20 cellular contexts compared by ENCODE assay signal in genomic region chr4:166198921-166199320, GRCh38.
DNase-seq lines count a peak whose midpoint lies in the region; ATAC-seq and TF ChIP-seq lines count a peak whose summit lies in the region.
"Had no signal": no experiment of that assay in that cellular context is flagged by ENCODE, and none has a peak within 500 bp of the region (broad histone marks: within the 10 kb centered on the region; RNA-seq: fewer than 3 reads in every experiment).

No MANE protein-coding gene starts in this region.

- H3K27ac ChIP-seq in C4-2B (peak overlapping the region; percentile 58), HUES6 (ENCODE audit: low read depth, low read length) (peak overlapping the region; percentile 81; the same call in 1 of the 2 replicates), ascending aorta (no peak overlapping the region), right cardiac atrium (ENCODE audit: low read length) (no peak overlapping the region)
- H3K27ac ChIP-seq: 22Rv1 had no signal

- H3K27me3 ChIP-seq in HUES6 (ENCODE audit: control insufficient read depth, insufficient read depth, low read length) = no peaks in the 10 kb centered on the region
- H3K27me3 ChIP-seq in iPS-15b (ENCODE audit: control insufficient read depth, insufficient read depth, low read length) = no peaks in the 10 kb centered on the region
- no peaks in the 10 kb centered on the region for H3K27me3 ChIP-seq in ascending aorta
- no peaks in the 10 kb centered on the region for H3K27me3 ChIP-seq in right cardiac atrium (ENCODE audit: control insufficient read depth, insufficient read depth)

- no peak; the same call in 1 of the 2 replicates for TF ChIP-seq CTCF in C4-2B (conservative IDR thresholded peaks at IDR 0.05)
- no peak for TF ChIP-seq CTCF in ascending aorta (IDR thresholded peaks at IDR 0.05)

- intact Hi-C loops in ascending aorta (cut with DNase I) (no loop called here), right cardiac atrium (cut with DNase I) (no loop called here)

- H3K9me3 ChIP-seq in HUES6 (ENCODE audit: control insufficient read depth, insufficient read depth, low read depth, low read length) = no peaks in the 10 kb centered on the region
- H3K9me3 ChIP-seq in iPS-15b (ENCODE audit: control insufficient read depth, insufficient read depth, low read length) = no peaks in the 10 kb centered on the region
- no peaks in the 10 kb centered on the region for H3K9me3 ChIP-seq in ascending aorta
- H3K9me3 ChIP-seq in right cardiac atrium (ENCODE audit: control insufficient read depth, low read length) = no peaks in the 10 kb centered on the region

- H3K36me3 ChIP-seq in HUES6 (ENCODE audit: control insufficient read depth, insufficient read depth, low read length) (no peaks in the 10 kb centered on the region), iPS-15b (ENCODE audit: control insufficient read depth, insufficient read depth, low read length) (no peaks in the 10 kb centered on the region), ascending aorta (no peaks in the 10 kb centered on the region)

- H3K4me1 ChIP-seq in HUES6 (ENCODE audit: control insufficient read depth, insufficient read depth, low read length) (0 out of 2 replicates have a peak, but pooled peaks cover 7% of the 10 kb centered on the region), iPS-15b (ENCODE audit: control insufficient read depth, insufficient read depth, low read length) (no peaks in the 10 kb centered on the region), ascending aorta (no peaks in the 10 kb centered on the region), right cardiac atrium (ENCODE audit: control insufficient read depth, insufficient read depth, low read length) (no peaks in the 10 kb centered on the region)

- peak overlapping the region; percentile 70 for H3K4me3 ChIP-seq in HUES6 (ENCODE audit: low read depth, low read length)
- H3K4me3 ChIP-seq in iPS-15b (ENCODE audit: low read depth, low read length) = peak overlapping the region; percentile 40
- no peak overlapping the region for H3K4me3 ChIP-seq in ascending aorta
- no peak overlapping the region for H3K4me3 ChIP-seq in right cardiac atrium (ENCODE audit: low read length)

- in situ Hi-C loops in SK-MEL-5 (cut with HindIII; ENCODE audit: low pct_unique_long_range_greater_than_20kb, low sequenced_read_pairs) = no loop called here

- ATAC-seq in HG02798 (IDR thresholded peaks at IDR 0.05; ENCODE audit: poor library complexity, unreplicated experiment) (no peak), right cardiac atrium (no peak)
- ATAC-seq: SK-N-SH treated with all-trans-retinoic acid at 6 μM for 48 hours had no signal

- WGBS in right cardiac atrium = 83% methylated on average over 7 of the region's 7 CpGs

- DNase-seq in SK-MEL-5 (ENCODE audit: low read depth, low spot score) (peak; percentile 47), kidney glomerular epithelial cell (lab: John Stamatoyannopoulos, UW) (no peak), ascending aorta (ENCODE audit: low spot score in 2 of 2) (no peak), right cardiac atrium (no peak)
- DNase-seq: AML-193; DMS79; GOT3; IMR-90; NCI-H1092 treated with DMSO at 0.1 percent for 48 hours; NCI-H2081; NCI-H2171 treated with DMSO at 0.1 percent for 48 hours; NCI-H446 treated with DMSO at 0.1 percent for 48 hours; NK-92 treated with Interleukin-12 subunit alpha and Interleukin-12 subunit beta, amount 100 ng/mL, for 24 hours; Right ventricle myocardium superior had no signal

- H3K9ac ChIP-seq in HUES6 (ENCODE audit: low read length) (peak overlapping the region; percentile 72), iPS-15b (ENCODE audit: low read depth, low read length) (no peak overlapping the region)

Comparison
In these comparisons a context has a peak if more than half of its experiments do, and no peak if none do; other contexts are left out.
1. H3K27ac ChIP-seq: peak in C4-2B (single experiment) and HUES6 (single experiment); none in ascending aorta (0 of 2) and right cardiac atrium (single experiment).
2. H3K4me3 ChIP-seq: peak in HUES6 (single experiment) and iPS-15b (single experiment); none in ascending aorta (0 of 2) and right cardiac atrium (single experiment).